In the genomic region with DNA sequence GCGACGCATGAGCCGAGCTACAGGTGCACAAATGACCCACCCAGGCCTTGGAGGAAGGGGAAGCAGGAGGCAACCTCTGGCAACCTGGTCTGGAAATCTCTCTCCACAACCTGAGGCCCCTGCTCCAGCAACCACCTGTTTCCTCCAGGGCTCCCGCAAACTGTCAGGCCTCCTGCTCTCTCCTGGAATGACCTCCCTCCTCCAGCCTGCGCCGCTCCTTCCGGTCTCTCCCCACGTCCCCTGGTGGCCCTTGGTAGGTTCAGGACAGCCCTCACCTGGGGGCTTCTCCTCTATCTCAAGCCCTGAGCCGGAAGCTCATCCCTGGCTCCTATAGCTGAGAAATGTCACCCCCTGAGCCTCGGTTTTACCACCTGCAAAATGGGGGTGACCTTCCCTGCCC, we compare ENCODE assay signal across 27 cellular contexts. TPM values are rescaled to one million over a fixed set of nuclear protein-coding genes. Genes with fewer than 3 reads are reported as not detected.
"Had no signal": no experiment of that assay in that cellular context is flagged by ENCODE, and none has a peak within 500 bp of the region (broad histone marks: within the 10 kb centered on the region; RNA-seq: fewer than 3 reads in every experiment).

No MANE protein-coding gene starts in this region.

- H3K9me3 ChIP-seq: adrenal gland, ascending aorta, esophagus squamous epithelium, gastrocnemius medialis, mucosa of descending colon, testis had no signal

- H3K27me3 ChIP-seq: adrenal gland, ascending aorta, brain microvascular endothelial cell, testis had no signal

- H3K36me3 Mint-ChIP-seq: activated CD8-positive, alpha-beta memory T cell treated with anti-CD3 and anti-CD28 coated beads, Interleukin-2, amount 10 ng/mL, durations not matched to agents 7 days and 5 days; activated naive CD8-positive, alpha-beta T cell; memory B cell; stimulated activated effector memory CD8-positive, alpha-beta T cell treated with anti-CD3 and anti-CD28 coated beads, Interleukin-12 subunit alpha, Interleukin-12 subunit beta, amount 100 ng/mL, for 72 hours; T-cell had no signal

- H3K27ac ChIP-seq: adrenal gland, ascending aorta, brain microvascular endothelial cell, esophagus squamous epithelium, gastrocnemius medialis, testis, VCaP had no signal

- H3K9me3 Mint-ChIP-seq: activated CD4-positive, alpha-beta memory T cell treated with anti-CD3 and anti-CD28 coated beads, Interleukin-2, amount 10 ng/mL, durations not matched to agents 7 days and 5 days; activated CD4-positive, alpha-beta T cell treated with anti-CD3 and anti-CD28 coated beads, Interleukin-2, amount 10 ng/mL, durations not matched to agents 24 days and 14 days; activated T-helper 1 cell treated with anti-CD3 and anti-CD28 coated beads, Interleukin-12 subunit alpha, Interleukin-12 subunit beta, Interleukin-2, Interleukin-4 antibody, amounts not matched to agents 30 ng/mL and 10 ng/mL and 1 ng/mL, durations not matched to agents 14 hours and 24 hours and 36 hours; endodermal cell; memory B cell; stimulated activated effector memory CD8-positive, alpha-beta T cell treated with anti-CD3 and anti-CD28 coated beads, Interleukin-12 subunit alpha, Interleukin-12 subunit beta, amount 100 ng/mL, for 72 hours; T-cell; T-helper 2 cell treated with Interferon-gamma antibody and Interleukin-4, amounts not matched to agents 5 μg/mL and 100 μg/mL, for 36 hours had no signal

- H3K4me3 ChIP-seq: adrenal gland, ascending aorta, esophagus squamous epithelium, gastrocnemius medialis, mucosa of descending colon, testis had no signal

- DNase-seq: activated CD4-positive, alpha-beta memory T cell treated with anti-CD3 and anti-CD28 coated beads, Interleukin-2, amount 10 ng/mL, durations not matched to agents 7 days and 5 days; activated CD4-positive, alpha-beta T cell treated with anti-CD3 and anti-CD28 coated beads, Interleukin-2, amount 10 ng/mL, durations not matched to agents 24 days and 14 days; activated CD8-positive, alpha-beta memory T cell treated with anti-CD3 and anti-CD28 coated beads, Interleukin-2, amount 10 ng/mL, durations not matched to agents 7 days and 5 days; brain microvascular endothelial cell; central memory CD4-positive, alpha-beta T cell; endodermal cell; esophagus squamous epithelium; gastrocnemius medialis; hippocampal formation; mucosa of descending colon; small intestine; T-cell; testis had no signal

- ATAC-seq: activated CD4-positive, CD25-positive, alpha-beta regulatory T cell treated with anti-CD3 and anti-CD28 coated beads, Interleukin-2, amount 50 U/mL, for 24 hours; activated CD8-positive, alpha-beta memory T cell treated with anti-CD3 and anti-CD28 coated beads, Interleukin-2, amount 10 ng/mL, durations not matched to agents 7 days and 5 days; gastrocnemius medialis; mucosa of descending colon; sciatic nerve; stimulated activated effector memory CD8-positive, alpha-beta T cell treated with anti-CD3 and anti-CD28 coated beads, Interleukin-12 subunit alpha, Interleukin-12 subunit beta, amount 100 ng/mL, for 72 hours; T-cell had no signal

- H3K4me3 Mint-ChIP-seq: activated CD4-positive, alpha-beta memory T cell treated with anti-CD3 and anti-CD28 coated beads, Interleukin-2, amount 10 ng/mL, durations not matched to agents 7 days and 5 days; activated CD4-positive, alpha-beta T cell treated with anti-CD3 and anti-CD28 coated beads, Interleukin-2, amount 10 ng/mL, durations not matched to agents 24 days and 14 days; activated CD8-positive, alpha-beta memory T cell treated with anti-CD3 and anti-CD28 coated beads, Interleukin-2, amount 10 ng/mL, durations not matched to agents 7 days and 5 days; activated naive CD8-positive, alpha-beta T cell; activated T-helper 1 cell treated with anti-CD3 and anti-CD28 coated beads, Interleukin-12 subunit alpha, Interleukin-12 subunit beta, Interleukin-2, Interleukin-4 antibody, amounts not matched to agents 30 ng/mL and 10 ng/mL and 1 ng/mL, durations not matched to agents 14 hours and 24 hours and 36 hours; endodermal cell; memory B cell; stimulated activated effector memory CD8-positive, alpha-beta T cell treated with anti-CD3 and anti-CD28 coated beads, Interleukin-12 subunit alpha, Interleukin-12 subunit beta, amount 100 ng/mL, for 72 hours; T-cell; T-helper 2 cell treated with Interferon-gamma antibody and Interleukin-4, amounts not matched to agents 5 μg/mL and 100 μg/mL, for 36 hours had no signal

- H3K4me1 ChIP-seq: adrenal gland, ascending aorta, esophagus squamous epithelium, gastrocnemius medialis, testis had no signal

- H3K27ac Mint-ChIP-seq: activated CD4-positive, alpha-beta memory T cell treated with anti-CD3 and anti-CD28 coated beads, Interleukin-2, amount 10 ng/mL, durations not matched to agents 7 days and 5 days; activated CD4-positive, alpha-beta T cell treated with anti-CD3 and anti-CD28 coated beads, Interleukin-2, amount 10 ng/mL, durations not matched to agents 24 days and 14 days; activated CD8-positive, alpha-beta memory T cell treated with anti-CD3 and anti-CD28 coated beads, Interleukin-2, amount 10 ng/mL, durations not matched to agents 7 days and 5 days; activated naive CD8-positive, alpha-beta T cell; activated T-helper 1 cell treated with anti-CD3 and anti-CD28 coated beads, Interleukin-12 subunit alpha, Interleukin-12 subunit beta, Interleukin-2, Interleukin-4 antibody, amounts not matched to agents 30 ng/mL and 10 ng/mL and 1 ng/mL, durations not matched to agents 14 hours and 24 hours and 36 hours; endodermal cell; memory B cell; stimulated activated effector memory CD8-positive, alpha-beta T cell treated with anti-CD3 and anti-CD28 coated beads, Interleukin-12 subunit alpha, Interleukin-12 subunit beta, amount 100 ng/mL, for 72 hours; T-cell; T-helper 2 cell treated with Interferon-gamma antibody and Interleukin-4, amounts not matched to agents 5 μg/mL and 100 μg/mL, for 36 hours had no signal

- H3K4me1 Mint-ChIP-seq: activated CD4-positive, alpha-beta memory T cell treated with anti-CD3 and anti-CD28 coated beads, Interleukin-2, amount 10 ng/mL, durations not matched to agents 7 days and 5 days; activated CD4-positive, alpha-beta T cell treated with anti-CD3 and anti-CD28 coated beads, Interleukin-2, amount 10 ng/mL, durations not matched to agents 24 days and 14 days; activated CD8-positive, alpha-beta memory T cell treated with anti-CD3 and anti-CD28 coated beads, Interleukin-2, amount 10 ng/mL, durations not matched to agents 7 days and 5 days; endodermal cell; memory B cell; stimulated activated effector memory CD8-positive, alpha-beta T cell treated with anti-CD3 and anti-CD28 coated beads, Interleukin-12 subunit alpha, Interleukin-12 subunit beta, amount 100 ng/mL, for 72 hours; T-cell had no signal

- H3K36me3 ChIP-seq: adrenal gland, ascending aorta, brain microvascular endothelial cell, esophagus squamous epithelium, gastrocnemius medialis had no signal

RNA-seq across cellular contexts. Expression of a gene that starts 7.6 kb away (rescaled TPM):
- total RNA-seq: activated CD4-positive, alpha-beta memory T cell treated with anti-CD3 and anti-CD28 coated beads, Interleukin-2, amount 10 ng/mL, durations not matched to agents 7 days and 5 days; activated CD4-positive, alpha-beta T cell treated with anti-CD3 and anti-CD28 coated beads, Interleukin-2, amount 10 ng/mL, durations not matched to agents 24 days and 14 days; activated CD8-positive, alpha-beta memory T cell treated with anti-CD3 and anti-CD28 coated beads, Interleukin-2, amount 10 ng/mL, durations not matched to agents 7 days and 5 days; activated T-helper 1 cell treated with anti-CD3 and anti-CD28 coated beads, Interleukin-12 subunit alpha, Interleukin-12 subunit beta, Interleukin-2, Interleukin-4 antibody, amounts not matched to agents 30 ng/mL and 10 ng/mL and 1 ng/mL, durations not matched to agents 14 hours and 24 hours and 36 hours; ascending aorta; endodermal cell; renal cortical epithelial cell had no signal
- polyA plus RNA-seq: neural cell had no signal

RNA-seq across cellular contexts. Expression of a gene that starts 29.5 kb away (rescaled TPM):
- total RNA-seq: activated CD4-positive, alpha-beta memory T cell treated with anti-CD3 and anti-CD28 coated beads, Interleukin-2, amount 10 ng/mL, durations not matched to agents 7 days and 5 days; activated CD4-positive, alpha-beta T cell treated with anti-CD3 and anti-CD28 coated beads, Interleukin-2, amount 10 ng/mL, durations not matched to agents 24 days and 14 days; activated CD8-positive, alpha-beta memory T cell treated with anti-CD3 and anti-CD28 coated beads, Interleukin-2, amount 10 ng/mL, durations not matched to agents 7 days and 5 days; activated T-helper 1 cell treated with anti-CD3 and anti-CD28 coated beads, Interleukin-12 subunit alpha, Interleukin-12 subunit beta, Interleukin-2, Interleukin-4 antibody, amounts not matched to agents 30 ng/mL and 10 ng/mL and 1 ng/mL, durations not matched to agents 14 hours and 24 hours and 36 hours; ascending aorta; endodermal cell; esophagus squamous epithelium; gastrocnemius medialis; mucosa of descending colon; posterior vena cava; renal cortical epithelial cell; sciatic nerve; T-cell; urinary bladder had no signal
- polyA plus RNA-seq: neural cell, small intestine had no signal
